ENCODE assay signal across 7 cellular contexts in genomic region chr6:113653222-113653621, GRCh38.
DNase-seq lines count a peak whose midpoint lies in the region; ATAC-seq, FAIRE-seq and TF ChIP-seq lines count a peak whose summit lies in the region.
"Not testable (repeated sequence)": the region's sequence is repeated elsewhere in the genome, so short reads cannot be mapped to it uniquely, and the experiment has no call there.

No MANE protein-coding gene starts in this region.

- CTCF ChIA-PET in mammary epithelial cell (lab: Charles Lee; ENCODE audit: low non-redundant PET), result not testable (repeated sequence)

- FAIRE-seq in RCC 7860 (lab: Jason Lieb, UNC), result peak; percentile 77

- DNase-seq in CD1c-positive myeloid dendritic cell (ENCODE audit: extremely low spot score), result peak; percentile 62
- DNase-seq in RCC 7860 (ENCODE audit: low spot score), result peak; percentile 5
- DNase-seq in mammary epithelial cell; osteocyte (ENCODE audit: extremely low spot score, unreplicated experiment); upper lobe of right lung: not testable (repeated sequence)
- peak; percentile 37 for DNase-seq in glomerular visceral epithelial cell (ENCODE audit: extremely low spot score)

- peak overlapping the region; percentile 51 for H3K27ac Mint-ChIP-seq in osteocyte (ENCODE audit: unreplicated experiment)

- peaks cover 25% of the 10 kb centered on the region for H3K4me1 ChIP-seq in mammary epithelial cell (ENCODE audit: insufficient read depth, low read length)
- not testable (repeated sequence) for H3K4me1 ChIP-seq in upper lobe of right lung

- not testable (repeated sequence) for H4K20me1 ChIP-seq in mammary epithelial cell (ENCODE audit: insufficient read depth, low read length)

- not testable (repeated sequence) for H3K36me3 Mint-ChIP-seq in osteocyte (ENCODE audit: unreplicated experiment)

- H3K9ac ChIP-seq in mammary epithelial cell (ENCODE audit: insufficient read depth, low read length), result not testable (repeated sequence)

- in situ Hi-C loops in mammary epithelial cell (cut with MboI; ENCODE audit: low sequenced_read_pairs in 2 of 2), result not testable (repeated sequence)

- H3K4me2 ChIP-seq in mammary epithelial cell (ENCODE audit: insufficient read depth, low read depth, low read length), result peak overlapping the region; percentile 65

- not testable (repeated sequence) for H3K9me3 ChIP-seq in mammary epithelial cell (replicated peaks; ENCODE audit: insufficient read depth, low read length); upper lobe of right lung

- not testable (repeated sequence) for H3K36me3 ChIP-seq in mammary epithelial cell (ENCODE audit: insufficient read depth, low read length); upper lobe of right lung

- not testable (repeated sequence) for H3K27ac ChIP-seq in mammary epithelial cell (ENCODE audit: insufficient read depth, low read depth, low read length); upper lobe of right lung

- BruUV-seq in mammary epithelial cell (replicated peaks; lab: Mats Ljungman, UMichigan), result not testable (repeated sequence)

- not testable (repeated sequence) for H3K9me3 Mint-ChIP-seq in osteocyte (ENCODE audit: unreplicated experiment)

- not testable (repeated sequence) for H3K27me3 Mint-ChIP-seq in osteocyte (ENCODE audit: unreplicated experiment)

- peaks cover 32% of the 10 kb centered on the region for H3K4me1 Mint-ChIP-seq in osteocyte (ENCODE audit: unreplicated experiment)

- 100% methylated on average over 3 of the region's 3 CpGs for WGBS in mammary epithelial cell (ENCODE audit: low coverage, missing lambda C conversion rate)

- intact Hi-C loops in mammary epithelial cell (cut with micrococcal nuclease); upper lobe of right lung (cut with DNase I): not testable (repeated sequence)

- not testable (repeated sequence) for TF ChIP-seq CTCF in mammary epithelial cell (conservative IDR thresholded peaks at IDR 0.05 in 1 of 2, IDR thresholded peaks at IDR 0.05 in 1 of 2; ENCODE audit: extremely low read depth in 1 of 2, insufficient read depth in 1 of 2, low read depth in 1 of 2, low read length in 2 of 2); osteocyte (IDR thresholded peaks at IDR 0.05); upper lobe of right lung (IDR thresholded peaks at IDR 0.05)

- H3K27me3 ChIP-seq in mammary epithelial cell (ENCODE audit: insufficient read depth, low read length); upper lobe of right lung: not testable (repeated sequence)

- H2AFZ ChIP-seq in mammary epithelial cell (ENCODE audit: low read depth, low read length), result peak overlapping the region; percentile 4

- H3K79me2 ChIP-seq in mammary epithelial cell (ENCODE audit: insufficient read depth, low read length), result not testable (repeated sequence)

- dilution Hi-C loops in mammary epithelial cell (cut with HindIII; ENCODE audit: low sequenced_read_pairs), result not testable (repeated sequence)

- not testable (repeated sequence) for H3K4me3 ChIP-seq in mammary epithelial cell (replicated peaks in 1 of 3; ENCODE audit: insufficient read depth in 1 of 3, low read depth in 2 of 3, low read length in 3 of 3); upper lobe of right lung

- H3K4me3 Mint-ChIP-seq in osteocyte (ENCODE audit: unreplicated experiment), result not testable (repeated sequence)

- peak; percentile 57 for ATAC-seq in HG03354 (IDR thresholded peaks at IDR 0.05; ENCODE audit: poor library complexity, severe bottlenecking, unreplicated experiment)
- ATAC-seq in upper lobe of right lung, result peak; percentile 19
